Comparison of ENCODE assay signal across 2 cellular contexts in the genomic region with DNA sequence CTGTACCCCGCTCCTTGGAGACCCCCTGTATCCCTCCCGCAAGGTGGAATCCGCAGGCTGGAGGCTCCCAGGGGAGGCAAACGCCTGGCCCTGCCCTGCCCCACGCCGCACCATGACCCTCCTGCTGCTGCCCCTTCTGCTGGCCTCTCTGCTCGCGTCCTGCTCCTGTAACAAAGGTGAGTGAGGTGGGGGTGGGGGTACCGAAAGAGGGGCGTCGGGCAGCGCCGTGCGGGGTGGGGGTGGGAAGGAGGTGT.
A peak's percentile ranks its signal among the peaks of the same experiment; 100 is the strongest.
TF ChIP-seq lines count a peak whose summit lies in the region.

No MANE protein-coding gene starts in this region.

TF ChIP-seq in HEK293, 187 proteins besides CTCF, POLR2A, EP300 and RAD21 (continued from another document):
- TF ChIP-seq, protein P1, sequence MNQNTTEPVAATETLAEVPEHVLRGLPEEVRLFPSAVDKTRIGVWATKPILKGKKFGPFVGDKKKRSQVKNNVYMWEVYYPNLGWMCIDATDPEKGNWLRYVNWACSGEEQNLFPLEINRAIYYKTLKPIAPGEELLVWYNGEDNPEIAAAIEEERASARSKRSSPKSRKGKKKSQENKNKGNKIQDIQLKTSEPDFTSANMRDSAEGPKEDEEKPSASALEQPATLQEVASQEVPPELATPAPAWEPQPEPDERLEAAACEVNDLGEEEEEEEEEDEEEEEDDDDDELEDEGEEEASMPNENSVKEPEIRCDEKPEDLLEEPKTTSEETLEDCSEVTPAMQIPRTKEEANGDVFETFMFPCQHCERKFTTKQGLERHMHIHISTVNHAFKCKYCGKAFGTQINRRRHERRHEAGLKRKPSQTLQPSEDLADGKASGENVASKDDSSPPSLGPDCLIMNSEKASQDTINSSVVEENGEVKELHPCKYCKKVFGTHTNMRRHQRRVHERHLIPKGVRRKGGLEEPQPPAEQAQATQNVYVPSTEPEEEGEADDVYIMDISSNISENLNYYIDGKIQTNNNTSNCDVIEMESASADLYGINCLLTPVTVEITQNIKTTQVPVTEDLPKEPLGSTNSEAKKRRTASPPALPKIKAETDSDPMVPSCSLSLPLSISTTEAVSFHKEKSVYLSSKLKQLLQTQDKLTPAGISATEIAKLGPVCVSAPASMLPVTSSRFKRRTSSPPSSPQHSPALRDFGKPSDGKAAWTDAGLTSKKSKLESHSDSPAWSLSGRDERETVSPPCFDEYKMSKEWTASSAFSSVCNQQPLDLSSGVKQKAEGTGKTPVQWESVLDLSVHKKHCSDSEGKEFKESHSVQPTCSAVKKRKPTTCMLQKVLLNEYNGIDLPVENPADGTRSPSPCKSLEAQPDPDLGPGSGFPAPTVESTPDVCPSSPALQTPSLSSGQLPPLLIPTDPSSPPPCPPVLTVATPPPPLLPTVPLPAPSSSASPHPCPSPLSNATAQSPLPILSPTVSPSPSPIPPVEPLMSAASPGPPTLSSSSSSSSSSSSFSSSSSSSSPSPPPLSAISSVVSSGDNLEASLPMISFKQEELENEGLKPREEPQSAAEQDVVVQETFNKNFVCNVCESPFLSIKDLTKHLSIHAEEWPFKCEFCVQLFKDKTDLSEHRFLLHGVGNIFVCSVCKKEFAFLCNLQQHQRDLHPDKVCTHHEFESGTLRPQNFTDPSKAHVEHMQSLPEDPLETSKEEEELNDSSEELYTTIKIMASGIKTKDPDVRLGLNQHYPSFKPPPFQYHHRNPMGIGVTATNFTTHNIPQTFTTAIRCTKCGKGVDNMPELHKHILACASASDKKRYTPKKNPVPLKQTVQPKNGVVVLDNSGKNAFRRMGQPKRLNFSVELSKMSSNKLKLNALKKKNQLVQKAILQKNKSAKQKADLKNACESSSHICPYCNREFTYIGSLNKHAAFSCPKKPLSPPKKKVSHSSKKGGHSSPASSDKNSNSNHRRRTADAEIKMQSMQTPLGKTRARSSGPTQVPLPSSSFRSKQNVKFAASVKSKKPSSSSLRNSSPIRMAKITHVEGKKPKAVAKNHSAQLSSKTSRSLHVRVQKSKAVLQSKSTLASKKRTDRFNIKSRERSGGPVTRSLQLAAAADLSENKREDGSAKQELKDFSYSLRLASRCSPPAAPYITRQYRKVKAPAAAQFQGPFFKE (tag by site-specific recombination; IDR thresholded peaks at IDR 0.05; ENCODE audit: borderline replicate concordance) = no peak
- TF ChIP-seq ZNF521 (tag by site-specific recombination; IDR thresholded peaks at IDR 0.05) (no peak), ZNF837 (tag by site-specific recombination; IDR thresholded peaks at IDR 0.05) (no peak), ZFP69B (tag by site-specific recombination; IDR thresholded peaks at IDR 0.05) (no peak), IKZF3 (tag by site-specific recombination; IDR thresholded peaks at IDR 0.05) (no peak), ZFHX2 (tag by site-specific recombination; conservative IDR thresholded peaks at IDR 0.05) (0 out of 2 replicates have a peak, but pooled peaks have one; percentile 3), ZNF791 (tag by site-specific recombination; IDR thresholded peaks at IDR 0.05) (no peak), ZFP37 (tag by site-specific recombination; IDR thresholded peaks at IDR 0.05) (no peak), GLIS1 (tag by site-specific recombination; IDR thresholded peaks at IDR 0.05) (peak; percentile 83), ZNF157 (tag by site-specific recombination; IDR thresholded peaks at IDR 0.05) (no peak), ZEB2 (tag by site-specific recombination; IDR thresholded peaks at IDR 0.05) (no peak), ZIC2 (tag by site-specific recombination; IDR thresholded peaks at IDR 0.05) (peak; percentile 44; the same call in 1 of the 2 replicates), ZNF211 (tag by site-specific recombination; IDR thresholded peaks at IDR 0.05; ENCODE audit: low read depth) (no peak), ZNF585B (tag by site-specific recombination; IDR thresholded peaks at IDR 0.05) (no peak), ZBTB1 (tag by site-specific recombination; IDR thresholded peaks at IDR 0.05) (no peak), ZNF626 (tag by site-specific recombination; IDR thresholded peaks at IDR 0.05) (no peak), BCL11B (tag by site-specific recombination; IDR thresholded peaks at IDR 0.05; ENCODE audit: low read depth) (no peak), SP3 (tag by site-specific recombination; IDR thresholded peaks at IDR 0.05) (no peak), ZNF221 (tag by site-specific recombination; IDR thresholded peaks at IDR 0.05; ENCODE audit: borderline replicate concordance) (no peak)
- TF ChIP-seq, protein P2, sequence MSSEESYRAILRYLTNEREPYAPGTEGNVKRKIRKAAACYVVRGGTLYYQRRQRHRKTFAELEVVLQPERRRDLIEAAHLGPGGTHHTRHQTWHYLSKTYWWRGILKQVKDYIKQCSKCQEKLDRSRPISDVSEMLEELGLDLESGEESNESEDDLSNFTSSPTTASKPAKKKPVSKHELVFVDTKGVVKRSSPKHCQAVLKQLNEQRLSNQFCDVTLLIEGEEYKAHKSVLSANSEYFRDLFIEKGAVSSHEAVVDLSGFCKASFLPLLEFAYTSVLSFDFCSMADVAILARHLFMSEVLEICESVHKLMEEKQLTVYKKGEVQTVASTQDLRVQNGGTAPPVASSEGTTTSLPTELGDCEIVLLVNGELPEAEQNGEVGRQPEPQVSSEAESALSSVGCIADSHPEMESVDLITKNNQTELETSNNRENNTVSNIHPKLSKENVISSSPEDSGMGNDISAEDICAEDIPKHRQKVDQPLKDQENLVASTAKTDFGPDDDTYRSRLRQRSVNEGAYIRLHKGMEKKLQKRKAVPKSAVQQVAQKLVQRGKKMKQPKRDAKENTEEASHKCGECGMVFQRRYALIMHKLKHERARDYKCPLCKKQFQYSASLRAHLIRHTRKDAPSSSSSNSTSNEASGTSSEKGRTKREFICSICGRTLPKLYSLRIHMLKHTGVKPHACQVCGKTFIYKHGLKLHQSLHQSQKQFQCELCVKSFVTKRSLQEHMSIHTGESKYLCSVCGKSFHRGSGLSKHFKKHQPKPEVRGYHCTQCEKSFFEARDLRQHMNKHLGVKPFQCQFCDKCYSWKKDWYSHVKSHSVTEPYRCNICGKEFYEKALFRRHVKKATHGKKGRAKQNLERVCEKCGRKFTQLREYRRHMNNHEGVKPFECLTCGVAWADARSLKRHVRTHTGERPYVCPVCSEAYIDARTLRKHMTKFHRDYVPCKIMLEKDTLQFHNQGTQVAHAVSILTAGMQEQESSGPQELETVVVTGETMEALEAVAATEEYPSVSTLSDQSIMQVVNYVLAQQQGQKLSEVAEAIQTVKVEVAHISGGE (tag by site-specific recombination; conservative IDR thresholded peaks at IDR 0.05; ENCODE audit: low read depth) = no peak

TF ChIP-seq in WTC11, 78 proteins besides CTCF, POLR2A, EP300 and RAD21 (continued from another document):
- TF ChIP-seq, protein P3, sequence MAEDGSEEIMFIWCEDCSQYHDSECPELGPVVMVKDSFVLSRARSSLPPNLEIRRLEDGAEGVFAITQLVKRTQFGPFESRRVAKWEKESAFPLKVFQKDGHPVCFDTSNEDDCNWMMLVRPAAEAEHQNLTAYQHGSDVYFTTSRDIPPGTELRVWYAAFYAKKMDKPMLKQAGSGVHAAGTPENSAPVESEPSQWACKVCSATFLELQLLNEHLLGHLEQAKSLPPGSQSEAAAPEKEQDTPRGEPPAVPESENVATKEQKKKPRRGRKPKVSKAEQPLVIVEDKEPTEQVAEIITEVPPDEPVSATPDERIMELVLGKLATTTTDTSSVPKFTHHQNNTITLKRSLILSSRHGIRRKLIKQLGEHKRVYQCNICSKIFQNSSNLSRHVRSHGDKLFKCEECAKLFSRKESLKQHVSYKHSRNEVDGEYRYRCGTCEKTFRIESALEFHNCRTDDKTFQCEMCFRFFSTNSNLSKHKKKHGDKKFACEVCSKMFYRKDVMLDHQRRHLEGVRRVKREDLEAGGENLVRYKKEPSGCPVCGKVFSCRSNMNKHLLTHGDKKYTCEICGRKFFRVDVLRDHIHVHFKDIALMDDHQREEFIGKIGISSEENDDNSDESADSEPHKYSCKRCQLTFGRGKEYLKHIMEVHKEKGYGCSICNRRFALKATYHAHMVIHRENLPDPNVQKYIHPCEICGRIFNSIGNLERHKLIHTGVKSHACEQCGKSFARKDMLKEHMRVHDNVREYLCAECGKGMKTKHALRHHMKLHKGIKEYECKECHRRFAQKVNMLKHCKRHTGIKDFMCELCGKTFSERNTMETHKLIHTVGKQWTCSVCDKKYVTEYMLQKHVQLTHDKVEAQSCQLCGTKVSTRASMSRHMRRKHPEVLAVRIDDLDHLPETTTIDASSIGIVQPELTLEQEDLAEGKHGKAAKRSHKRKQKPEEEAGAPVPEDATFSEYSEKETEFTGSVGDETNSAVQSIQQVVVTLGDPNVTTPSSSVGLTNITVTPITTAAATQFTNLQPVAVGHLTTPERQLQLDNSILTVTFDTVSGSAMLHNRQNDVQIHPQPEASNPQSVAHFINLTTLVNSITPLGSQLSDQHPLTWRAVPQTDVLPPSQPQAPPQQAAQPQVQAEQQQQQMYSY (CRISPR knock-in tag; IDR thresholded peaks at IDR 0.05) = no peak
- TF ChIP-seq ELF4 (CRISPR knock-in tag; IDR thresholded peaks at IDR 0.05; ENCODE audit: low read depth) (no peak), ETV6 (CRISPR knock-in tag; IDR thresholded peaks at IDR 0.05) (no peak), CBFB (CRISPR knock-in tag; IDR thresholded peaks at IDR 0.05; ENCODE audit: low read depth) (no peak), MXD4 (CRISPR knock-in tag; IDR thresholded peaks at IDR 0.05; ENCODE audit: borderline replicate concordance) (no peak), IRF2 (CRISPR knock-in tag; IDR thresholded peaks at IDR 0.05; ENCODE audit: borderline replicate concordance, low read depth) (no peak), ZNF671 (CRISPR knock-in tag; IDR thresholded peaks at IDR 0.05) (no peak), GABPB1 (CRISPR knock-in tag; IDR thresholded peaks at IDR 0.05) (no peak), GRHL2 (CRISPR knock-in tag; IDR thresholded peaks at IDR 0.05; ENCODE audit: insufficient replicate concordance, severe bottlenecking) (no peak), SMAD3 (CRISPR knock-in tag; IDR thresholded peaks at IDR 0.05; ENCODE audit: borderline replicate concordance) (no peak), PRRX2 (CRISPR knock-in tag; IDR thresholded peaks at IDR 0.05) (no peak)
- TF ChIP-seq, protein P4, sequence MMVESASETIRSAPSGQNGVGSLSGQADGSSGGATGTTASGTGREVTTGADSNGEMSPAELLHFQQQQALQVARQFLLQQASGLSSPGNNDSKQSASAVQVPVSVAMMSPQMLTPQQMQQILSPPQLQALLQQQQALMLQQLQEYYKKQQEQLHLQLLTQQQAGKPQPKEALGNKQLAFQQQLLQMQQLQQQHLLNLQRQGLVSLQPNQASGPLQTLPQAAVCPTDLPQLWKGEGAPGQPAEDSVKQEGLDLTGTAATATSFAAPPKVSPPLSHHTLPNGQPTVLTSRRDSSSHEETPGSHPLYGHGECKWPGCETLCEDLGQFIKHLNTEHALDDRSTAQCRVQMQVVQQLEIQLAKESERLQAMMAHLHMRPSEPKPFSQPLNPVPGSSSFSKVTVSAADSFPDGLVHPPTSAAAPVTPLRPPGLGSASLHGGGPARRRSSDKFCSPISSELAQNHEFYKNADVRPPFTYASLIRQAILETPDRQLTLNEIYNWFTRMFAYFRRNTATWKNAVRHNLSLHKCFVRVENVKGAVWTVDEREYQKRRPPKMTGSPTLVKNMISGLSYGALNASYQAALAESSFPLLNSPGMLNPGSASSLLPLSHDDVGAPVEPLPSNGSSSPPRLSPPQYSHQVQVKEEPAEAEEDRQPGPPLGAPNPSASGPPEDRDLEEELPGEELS (CRISPR knock-in tag; IDR thresholded peaks at IDR 0.05) = no peak
- TF ChIP-seq, protein P5, sequence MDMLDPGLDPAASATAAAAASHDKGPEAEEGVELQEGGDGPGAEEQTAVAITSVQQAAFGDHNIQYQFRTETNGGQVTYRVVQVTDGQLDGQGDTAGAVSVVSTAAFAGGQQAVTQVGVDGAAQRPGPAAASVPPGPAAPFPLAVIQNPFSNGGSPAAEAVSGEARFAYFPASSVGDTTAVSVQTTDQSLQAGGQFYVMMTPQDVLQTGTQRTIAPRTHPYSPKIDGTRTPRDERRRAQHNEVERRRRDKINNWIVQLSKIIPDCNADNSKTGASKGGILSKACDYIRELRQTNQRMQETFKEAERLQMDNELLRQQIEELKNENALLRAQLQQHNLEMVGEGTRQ (CRISPR knock-in tag; IDR thresholded peaks at IDR 0.05) = no peak
- TF ChIP-seq, protein P6, sequence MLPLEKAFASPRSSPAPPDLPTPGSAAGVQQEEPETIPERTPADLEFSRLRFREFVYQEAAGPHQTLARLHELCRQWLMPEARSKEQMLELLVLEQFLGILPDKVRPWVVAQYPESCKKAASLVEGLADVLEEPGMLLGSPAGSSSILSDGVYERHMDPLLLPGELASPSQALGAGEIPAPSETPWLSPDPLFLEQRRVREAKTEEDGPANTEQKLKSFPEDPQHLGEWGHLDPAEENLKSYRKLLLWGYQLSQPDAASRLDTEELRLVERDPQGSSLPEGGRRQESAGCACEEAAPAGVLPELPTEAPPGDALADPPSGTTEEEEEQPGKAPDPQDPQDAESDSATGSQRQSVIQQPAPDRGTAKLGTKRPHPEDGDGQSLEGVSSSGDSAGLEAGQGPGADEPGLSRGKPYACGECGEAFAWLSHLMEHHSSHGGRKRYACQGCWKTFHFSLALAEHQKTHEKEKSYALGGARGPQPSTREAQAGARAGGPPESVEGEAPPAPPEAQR (CRISPR knock-in tag; IDR thresholded peaks at IDR 0.05) = no peak
- TF ChIP-seq, protein P7, sequence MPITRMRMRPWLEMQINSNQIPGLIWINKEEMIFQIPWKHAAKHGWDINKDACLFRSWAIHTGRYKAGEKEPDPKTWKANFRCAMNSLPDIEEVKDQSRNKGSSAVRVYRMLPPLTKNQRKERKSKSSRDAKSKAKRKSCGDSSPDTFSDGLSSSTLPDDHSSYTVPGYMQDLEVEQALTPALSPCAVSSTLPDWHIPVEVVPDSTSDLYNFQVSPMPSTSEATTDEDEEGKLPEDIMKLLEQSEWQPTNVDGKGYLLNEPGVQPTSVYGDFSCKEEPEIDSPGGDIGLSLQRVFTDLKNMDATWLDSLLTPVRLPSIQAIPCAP (CRISPR knock-in tag; IDR thresholded peaks at IDR 0.05) = no peak
- TF ChIP-seq, protein P8, sequence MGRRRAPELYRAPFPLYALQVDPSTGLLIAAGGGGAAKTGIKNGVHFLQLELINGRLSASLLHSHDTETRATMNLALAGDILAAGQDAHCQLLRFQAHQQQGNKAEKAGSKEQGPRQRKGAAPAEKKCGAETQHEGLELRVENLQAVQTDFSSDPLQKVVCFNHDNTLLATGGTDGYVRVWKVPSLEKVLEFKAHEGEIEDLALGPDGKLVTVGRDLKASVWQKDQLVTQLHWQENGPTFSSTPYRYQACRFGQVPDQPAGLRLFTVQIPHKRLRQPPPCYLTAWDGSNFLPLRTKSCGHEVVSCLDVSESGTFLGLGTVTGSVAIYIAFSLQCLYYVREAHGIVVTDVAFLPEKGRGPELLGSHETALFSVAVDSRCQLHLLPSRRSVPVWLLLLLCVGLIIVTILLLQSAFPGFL (CRISPR knock-in tag; IDR thresholded peaks at IDR 0.05; ENCODE audit: borderline replicate concordance) = no peak
